ENCODE assay signal across 2 cellular contexts in genomic region chr17:19519418-19520291, GRCh38. TPM values are rescaled to one million over a fixed set of nuclear protein-coding genes. Genes with fewer than 3 reads are reported as not detected.
"Had no signal": no experiment of that assay in that cellular context is flagged by ENCODE, and none has a peak within 500 bp of the region (broad histone marks: within the 10 kb centered on the region; RNA-seq: fewer than 3 reads in every experiment).

No MANE protein-coding gene starts in this region.

RNA-seq across cellular contexts. Expression of gene SLC47A1, which starts 14.0 kb away (rescaled TPM):
- total RNA-seq: body of pancreas; natural killer cell treated with Interleukin-12 subunit alpha and Interleukin-12 subunit beta and Interleukin-15 and Interleukin-18, amount 100 ng/mL, for 72 hours had no signal
